8 cellular contexts compared by ENCODE assay signal in genomic region chr1:84574936-84575335, GRCh38. TPM values are rescaled to one million over a fixed set of nuclear protein-coding genes. Genes with fewer than 3 reads are reported as not detected.
DNase-seq lines count a peak whose midpoint lies in the region; ATAC-seq and TF ChIP-seq lines count a peak whose summit lies in the region.

No MANE protein-coding gene starts in this region.

- no peak for TF ChIP-seq CTCF in CD8-positive, alpha-beta T cell (IDR thresholded peaks at IDR 0.05)
- TF ChIP-seq CTCF in Loucy (conservative IDR thresholded peaks at IDR 0.05; ENCODE audit: low read length): no peak
- no peak for TF ChIP-seq CTCF in colonic mucosa (IDR thresholded peaks at IDR 0.05)
- no peak for TF ChIP-seq CTCF in nephron progenitor cell (IDR thresholded peaks at IDR 0.05)

- peak overlapping the region; percentile 96 for H3K4me3 Mint-ChIP-seq in CD8-positive, alpha-beta T cell
- H3K4me3 Mint-ChIP-seq in nephron progenitor cell: peak overlapping the region; percentile 83

- peaks cover 25% of the 10 kb centered on the region for H3K79me2 ChIP-seq in Loucy (ENCODE audit: insufficient read depth, low read length)

- ATAC-seq in CD8-positive, alpha-beta T cell: no peak
- no peak for ATAC-seq in GM21786 (IDR thresholded peaks at IDR 0.05; ENCODE audit: unreplicated experiment)

- H3K4me1 Mint-ChIP-seq in CD8-positive, alpha-beta T cell (ENCODE audit: low read depth): peaks cover 39% of the 10 kb centered on the region
- H3K4me1 Mint-ChIP-seq in nephron progenitor cell: peaks cover 38% of the 10 kb centered on the region

- no peaks in the 10 kb centered on the region for H3F3A ChIP-seq in Loucy (ENCODE audit: low read depth)

- H3K4me3 ChIP-seq in CD8-positive, alpha-beta T cell (ENCODE audit: low read depth, low read length): peak overlapping the region; percentile 42
- H3K4me3 ChIP-seq in Loucy (ENCODE audit: low read length, poor library complexity, severe bottlenecking) (peak overlapping the region; percentile 72), colonic mucosa (peak overlapping the region; percentile 50)

- H3K27ac ChIP-seq in CD8-positive, alpha-beta T cell (ENCODE audit: low read depth, low read length): no peak overlapping the region
- H3K27ac ChIP-seq in colonic mucosa: peak overlapping the region; percentile 100

- H3K27me3 Mint-ChIP-seq in CD8-positive, alpha-beta T cell (ENCODE audit: low read depth): no peaks in the 10 kb centered on the region
- H3K27me3 Mint-ChIP-seq in nephron progenitor cell (ENCODE audit: low read depth, poor library complexity): peaks cover 4% of the 10 kb centered on the region

- H3K9me2 ChIP-seq in Loucy (replicated peaks; ENCODE audit: low read depth, low read length): no peaks in the 10 kb centered on the region

- peaks cover 19% of the 10 kb centered on the region for H3K36me3 Mint-ChIP-seq in CD8-positive, alpha-beta T cell
- peaks cover 15% of the 10 kb centered on the region for H3K36me3 Mint-ChIP-seq in nephron progenitor cell (ENCODE audit: low read depth)

- H3K27me3 ChIP-seq in CD8-positive, alpha-beta T cell (ENCODE audit: insufficient read depth, low read length): no peaks in the 10 kb centered on the region
- H3K27me3 ChIP-seq in Loucy (ENCODE audit: insufficient read depth, low read length, poor library complexity, severe bottlenecking) (no peaks in the 10 kb centered on the region), colonic mucosa (no peaks in the 10 kb centered on the region)

- POLR2A ChIA-PET in CD8-positive, alpha-beta T cell (lab: Charles Lee): interaction anchor here (1.4 to 3.1 kb wide), 6 partner anchors 10 to 431 kb away, joined by 3 to 28 read pairs (median 14); partner anchors contain the start of genes GNG5, PRKACB, RPF1 and SPATA1

- DNase-seq in CD8-positive, alpha-beta T cell: no peak
- DNase-seq in colonic mucosa (no peak), nephron progenitor cell (no peak), glomerular visceral epithelial cell (ENCODE audit: extremely low spot score) (no peak), NCI-H2196 (lab: John Stamatoyannopoulos, UW; ENCODE audit: unreplicated experiment) (no peak), NCI-H2029 (lab: John Stamatoyannopoulos, UW) (no peak)

- H3K9ac ChIP-seq in Loucy (ENCODE audit: low read depth, low read length, poor library complexity, severe bottlenecking) (peak overlapping the region; percentile 52), colonic mucosa (ENCODE audit: low read depth in 2 of 2, low read length in 2 of 2) (no peak overlapping the region)

- intact Hi-C loops in CD8-positive, alpha-beta T cell (cut with DNase I, micrococcal nuclease): loop anchor here (1.0 to 10.0 kb wide), 14 partner anchors 46 to 1130 kb away; partner anchors contain the start of genes BCL10 (in 2 of the 2), RPF1 (in 2 of the 2), SSX2IP (in 2 of the 2) and GNG5 (in 1 of the 2)
- intact Hi-C loops in colonic mucosa (cut with DNase I): loop anchor here (5.0 kb wide), 1 partner anchor 68 kb away; the partner anchor contains the start of genes GNG5 and SPATA1

- no peaks in the 10 kb centered on the region for H4K20me1 ChIP-seq in Loucy (ENCODE audit: insufficient read depth, low read length, poor library complexity, severe bottlenecking)

- H3K4me2 ChIP-seq in Loucy (ENCODE audit: low read depth, low read length, poor library complexity, severe bottlenecking): peak overlapping the region; percentile 78

- no peaks in the 10 kb centered on the region for H3K9me3 Mint-ChIP-seq in CD8-positive, alpha-beta T cell
- peaks cover 3% of the 10 kb centered on the region for H3K9me3 Mint-ChIP-seq in nephron progenitor cell

- H3K9me3 ChIP-seq in CD8-positive, alpha-beta T cell (ENCODE audit: low read length): no peaks in the 10 kb centered on the region
- H3K9me3 ChIP-seq in Loucy (ENCODE audit: insufficient read depth, low read depth, low read length): no peaks in the 10 kb centered on the region
- no peaks in the 10 kb centered on the region for H3K9me3 ChIP-seq in colonic mucosa

- peaks cover 20% of the 10 kb centered on the region for H3K4me1 ChIP-seq in CD8-positive, alpha-beta T cell (ENCODE audit: insufficient read depth, low read length)
- H3K4me1 ChIP-seq in Loucy (ENCODE audit: insufficient read depth, low read length, poor library complexity, severe bottlenecking) (peaks cover 36% of the 10 kb centered on the region), colonic mucosa (no peaks in the 10 kb centered on the region)

- peak overlapping the region; percentile 88 for H2AFZ ChIP-seq in Loucy (ENCODE audit: low read length)

- H3K27ac Mint-ChIP-seq in CD8-positive, alpha-beta T cell: peak overlapping the region; percentile 99
- no peak overlapping the region for H3K27ac Mint-ChIP-seq in nephron progenitor cell

- CTCF ChIA-PET in CD8-positive, alpha-beta T cell (lab: Charles Lee): interaction anchor here (0.5 to 2.6 kb wide), 4 partner anchors 14 to 133 kb away, joined by 3 to 8 read pairs (median 6); no protein-coding TSS in a partner anchor

- H3K36me3 ChIP-seq in CD8-positive, alpha-beta T cell (ENCODE audit: insufficient read depth, low read length): no peaks in the 10 kb centered on the region
- H3K36me3 ChIP-seq in Loucy (ENCODE audit: insufficient read depth, low read length) (no peaks in the 10 kb centered on the region), colonic mucosa (no peaks in the 10 kb centered on the region)

RNA-seq across cellular contexts. Expression of gene CTBS, which starts 0.7 kb away (rescaled TPM):
- total RNA-seq in CD8-positive, alpha-beta T cell: 10 to 100 TPM; 17.3 to 19.7 TPM
- 10 to 100 TPM; 13.6 to 22.7 TPM for total RNA-seq in colonic mucosa
